ENCODE assay signal across 8 cellular contexts in the genomic region with DNA sequence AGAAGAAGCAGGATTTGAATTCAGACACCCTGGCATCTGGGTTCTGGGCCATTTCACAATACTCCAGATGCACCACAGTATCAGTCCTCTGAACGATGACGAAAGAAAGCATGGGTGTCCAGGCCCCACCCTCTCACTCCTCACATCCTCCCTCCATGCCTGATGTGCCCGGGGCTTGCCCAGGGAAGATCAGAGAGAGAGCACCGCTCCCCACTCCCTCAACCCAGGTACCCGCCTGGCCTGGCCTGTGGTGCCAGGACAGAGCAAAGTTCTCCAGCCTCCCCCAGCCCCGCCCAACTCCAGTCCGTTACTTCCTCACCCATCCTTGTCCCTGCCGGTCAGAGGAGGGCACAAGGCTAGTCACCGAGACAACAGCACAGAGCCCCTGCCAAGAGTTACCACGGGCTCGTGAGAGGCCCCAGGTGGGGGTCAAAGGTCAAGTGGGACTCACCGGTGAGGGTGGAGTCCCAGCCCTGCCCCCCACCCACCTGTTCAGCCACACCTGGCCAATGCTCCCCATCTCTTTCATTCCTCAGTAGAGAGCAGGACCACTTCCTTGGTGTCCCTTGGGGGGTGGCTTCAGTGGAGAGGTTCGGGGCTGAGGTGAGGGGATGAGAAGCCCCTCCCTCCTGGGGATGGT.
DNase-seq lines count a peak whose midpoint lies in the region; ATAC-seq lines count a peak whose summit lies in the region.

No MANE protein-coding gene starts in this region.

- peak overlapping the region; percentile 42 for H3K4me3 ChIP-seq in iPS-18c (ENCODE audit: insufficient read depth, low read depth, low read length)

- ATAC-seq in GM18868 (IDR thresholded peaks at IDR 0.05; ENCODE audit: unreplicated experiment), result no peak

- no peaks in the 10 kb centered on the region for H3K9me3 ChIP-seq in iPS-18c (ENCODE audit: control insufficient read depth, insufficient read depth, low read length)

- DNase-seq in ELF-1 (ENCODE audit: low read depth, low spot score) (peak; percentile 81), NOMO-1 treated with DMSO at 0.1 percent for 48 hours (lab: John Stamatoyannopoulos, UW; ENCODE audit: unreplicated experiment) (peak; percentile 66), astrocyte of the hippocampus (ENCODE audit: low read depth, low spot score) (peak; percentile 47), iPS-NIHi7 (ENCODE audit: extremely low spot score) (no peak), epidermal melanocyte (ENCODE audit: insufficient read length, low spot score) (no peak)
- DNase-seq in stimulated activated CD4-positive, alpha-beta T cell treated with anti-CD3 and anti-CD28 coated beads, Interleukin-4, amount 100 ng/mL, for 24 hours, result peak; percentile 58

Comparison
In these comparisons a context has a peak if more than half of its experiments do, and no peak if none do; other contexts are left out.
1. DNase-seq: peak in ELF-1 (single experiment), NOMO-1 treated with DMSO at 0.1 percent for 48 hours (single experiment), astrocyte of the hippocampus (single experiment) and stimulated activated CD4-positive, alpha-beta T cell treated with anti-CD3 and anti-CD28 coated beads, Interleukin-4, amount 100 ng/mL, for 24 hours (single experiment); none in iPS-NIHi7 (single experiment) and epidermal melanocyte (single experiment).